16 cellular contexts compared by ENCODE assay signal in genomic region chr14:68255697-68256178, GRCh38.
DNase-seq lines count a peak whose midpoint lies in the region; ATAC-seq, FAIRE-seq and TF ChIP-seq lines count a peak whose summit lies in the region.
"Had no signal": no experiment of that assay in that cellular context is flagged by ENCODE, and none has a peak within 500 bp of the region (broad histone marks: within the 10 kb centered on the region; RNA-seq: fewer than 3 reads in every experiment).

No MANE protein-coding gene starts in this region.

- H3K4me1 Mint-ChIP-seq in nephron = peaks cover 77% of the 10 kb centered on the region

- peak overlapping the region; percentile 60 to 98 (median 89) for H3K27ac Mint-ChIP-seq in nephron

- TF ChIP-seq CTCF in BJ (IDR thresholded peaks at IDR 0.05; ENCODE audit: insufficient read depth, low read depth, low read length) (no peak), LNCaP clone FGC (IDR thresholded peaks at IDR 0.05; ENCODE audit: control insufficient read depth, extremely low read depth, insufficient read depth) (no peak), bronchial epithelial cell (IDR thresholded peaks at IDR 0.05; ENCODE audit: insufficient read depth, low read length, severe bottlenecking) (no peak), nephron (IDR thresholded peaks at IDR 0.05; ENCODE audit: unreplicated experiment in 3 of 3) (no peak), Peyer's patch (IDR thresholded peaks at IDR 0.05) (no peak)

- peak; percentile 58 for DNase-seq in BJ (ENCODE audit: low read depth)
- peak; percentile 84 for DNase-seq in LNCaP clone FGC (ENCODE audit: low read depth)
- DNase-seq in bronchial epithelial cell (ENCODE audit: low read depth) = peak; percentile 54
- DNase-seq in Peyer's patch = no peak
- DNase-seq in right cardiac atrium = no peak
- DNase-seq in GM19239 (ENCODE audit: insufficient read length, low spot score) = no peak
- DNase-seq: activated effector memory CD4-positive, alpha-beta T cell treated with Interleukin-2 at 50 U/mL for 16 hours; dorsolateral prefrontal cortex; hypothalamus; mucosa of descending colon; NCI-H2171 treated with DMSO at 0.1 percent for 48 hours; Right ventricle myocardium superior; small intestine had no signal

- intact Hi-C loops in right cardiac atrium (cut with DNase I) = loop anchor here in 1 of 4 donors (10.0 kb wide), 1 partner anchor 529 kb away; no protein-coding TSS in a partner anchor

- WGBS in right cardiac atrium = 80% methylated on average over 1 of the region's 1 CpG

- H3K4me3 Mint-ChIP-seq in nephron = peak overlapping the region in 1 of 3 experiments; percentile 59

- no peak for FAIRE-seq in bronchial epithelial cell (lab: Jason Lieb, UNC)
- FAIRE-seq in GM19239 (lab: Jason Lieb, UNC) = no peak
- FAIRE-seq: small intestine had no signal

- no peak for TF ChIP-seq POLR2A in Peyer's patch (IDR thresholded peaks at IDR 0.05)

- H3K27me3 Mint-ChIP-seq in nephron (ENCODE audit: low read depth) = no peaks in the 10 kb centered on the region

- H3K36me3 ChIP-seq in BJ (ENCODE audit: control insufficient read depth, insufficient read depth, low read length) (no peaks in the 10 kb centered on the region), bronchial epithelial cell (ENCODE audit: control insufficient read depth, insufficient read depth, low read length) (no peaks in the 10 kb centered on the region), Peyer's patch (no peaks in the 10 kb centered on the region)

- H3K27me3 ChIP-seq in BJ (ENCODE audit: control insufficient read depth, insufficient read depth, low read length) = no peaks in the 10 kb centered on the region
- no peaks in the 10 kb centered on the region for H3K27me3 ChIP-seq in bronchial epithelial cell (ENCODE audit: control insufficient read depth, insufficient read depth, low read length)
- H3K27me3 ChIP-seq in Peyer's patch = no peaks in the 10 kb centered on the region
- no peaks in the 10 kb centered on the region for H3K27me3 ChIP-seq in right cardiac atrium (ENCODE audit: control insufficient read depth, insufficient read depth)
- H3K27me3 ChIP-seq: dorsolateral prefrontal cortex had no signal

- POLR2A ChIA-PET in BJ (lab: Charles Lee) = no interaction called here

- no peak overlapping the region for H3K4me3 ChIP-seq in BJ (ENCODE audit: low read depth, low read length)
- H3K4me3 ChIP-seq in LNCaP clone FGC (ENCODE audit: low read depth, low read length) = no peak overlapping the region
- H3K4me3 ChIP-seq in bronchial epithelial cell (ENCODE audit: low read depth, low read length) = no peak overlapping the region
- no peak overlapping the region for H3K4me3 ChIP-seq in Peyer's patch
- H3K4me3 ChIP-seq in right cardiac atrium (ENCODE audit: low read length) = no peak overlapping the region
- H3K4me3 ChIP-seq: dorsolateral prefrontal cortex, mucosa of descending colon had no signal

- H3K9me3 ChIP-seq in Peyer's patch = no peaks in the 10 kb centered on the region
- no peaks in the 10 kb centered on the region for H3K9me3 ChIP-seq in right cardiac atrium (ENCODE audit: control insufficient read depth, low read length)
- H3K9me3 ChIP-seq: mucosa of descending colon had no signal

- H3K36me3 Mint-ChIP-seq in nephron (ENCODE audit: low read depth) = no peaks in the 10 kb centered on the region

- no peak overlapping the region for H3K27ac ChIP-seq in Peyer's patch
- H3K27ac ChIP-seq in right cardiac atrium (ENCODE audit: low read length) = no peak overlapping the region
- H3K27ac ChIP-seq: dorsolateral prefrontal cortex had no signal

- H3K4me1 ChIP-seq in Peyer's patch (peaks cover 0 to 7% (median 2%) of the 10 kb centered on the region in 4 donors), right cardiac atrium (ENCODE audit: control insufficient read depth, insufficient read depth, low read length) (peaks cover 2% of the 10 kb centered on the region)

- no peaks in the 10 kb centered on the region for H3K9me3 Mint-ChIP-seq in nephron

- ATAC-seq in GM18909 (IDR thresholded peaks at IDR 0.05; ENCODE audit: poor library complexity, unreplicated experiment) (no peak), right cardiac atrium (no peak)
- ATAC-seq: activated CD4-positive, CD25-positive, alpha-beta regulatory T cell treated with anti-CD3 and anti-CD28 coated beads, Interleukin-2, amount 50 U/mL, for 24 hours; mucosa of descending colon had no signal

- CTCF ChIA-PET in BJ (lab: Yijun Ruan, JAX) = interaction anchor here (0.6 to 1.0 kb wide), 2 partner anchors 397 to 539 kb away, joined by 3 read pairs; no protein-coding TSS in a partner anchor

Comparison
In these comparisons a context has a peak if more than half of its experiments do, and no peak if none do; other contexts are left out.
1. DNase-seq: peak in BJ (single experiment), LNCaP clone FGC (single experiment) and bronchial epithelial cell (single experiment); none in Peyer's patch (0 of 3), right cardiac atrium (0 of 3) and GM19239 (single experiment).